In genomic region chr3:9800529-9800928, GRCh38 we compare ENCODE assay signal across 18 cellular contexts. TPM values are rescaled to one million over a fixed set of nuclear protein-coding genes. Genes with fewer than 3 reads are reported as not detected.
DNase-seq lines count a peak whose midpoint lies in the region; ATAC-seq and TF ChIP-seq lines count a peak whose summit lies in the region.
"Had no signal": no experiment of that assay in that cellular context is flagged by ENCODE, and none has a peak within 500 bp of the region (broad histone marks: within the 10 kb centered on the region; RNA-seq: fewer than 3 reads in every experiment).

No MANE protein-coding gene starts in this region.

- peak; percentile 26 for DNase-seq in DMS 273 (lab: John Stamatoyannopoulos, UW; ENCODE audit: unreplicated experiment)
- DNase-seq in DMS 273 treated with DMSO at 0.1 percent for 48 hours (lab: John Stamatoyannopoulos, UW) = no peak
- no peak for DNase-seq in LNCaP clone FGC (ENCODE audit: low read depth)
- DNase-seq in choroid plexus epithelial cell (ENCODE audit: low read depth) = no peak
- DNase-seq in neural progenitor cell (ENCODE audit: low spot score) = no peak
- DNase-seq in GOT3 (lab: John Stamatoyannopoulos, UW) = no peak
- no peak for DNase-seq in activated T-cell treated with anti-CD3 and anti-CD28 coated beads, Interleukin-2, amount 50 U/mL, for 1 hour
- DNase-seq: activated B cell treated with CpG ODN at 0.5 μM for 24 hours, DMS79, esophagus squamous epithelium, naive B cell, NCI-H1417 treated with DMSO at 0.1 percent for 48 hours, NCI-H526, SIG-M5, tibial artery had no signal

- no peak for ATAC-seq in HG03135 (IDR thresholded peaks at IDR 0.05; ENCODE audit: unreplicated experiment)
- ATAC-seq: activated T-helper 17 cell treated with anti-CD3 and anti-CD28 coated beads, Interleukin-2, amount 50 U/mL, for 72 hours had no signal

- no peaks in the 10 kb centered on the region for H3K27me3 ChIP-seq in neural progenitor cell
- H3K27me3 ChIP-seq: esophagus squamous epithelium, tibial artery had no signal

- H3K4me1 ChIP-seq in neural progenitor cell = no peaks in the 10 kb centered on the region

- H4K20me1 ChIP-seq in neural progenitor cell (ENCODE audit: low read depth) = no peaks in the 10 kb centered on the region

- H3K79me2 ChIP-seq in neural progenitor cell (ENCODE audit: low read depth) = peaks cover 20% of the 10 kb centered on the region

- TF ChIP-seq CTCF in LNCaP clone FGC (IDR thresholded peaks at IDR 0.05; ENCODE audit: control insufficient read depth, extremely low read depth, insufficient read depth) = peak; percentile 41
- peak; percentile 52 for TF ChIP-seq CTCF in choroid plexus epithelial cell (conservative IDR thresholded peaks at IDR 0.05; ENCODE audit: low read depth, low read length)
- TF ChIP-seq CTCF in neural progenitor cell (IDR thresholded peaks at IDR 0.05) = peak; percentile 44

- peaks cover 31% of the 10 kb centered on the region for H3K36me3 Mint-ChIP-seq in neural progenitor cell

- no peaks in the 10 kb centered on the region for H3K4me1 Mint-ChIP-seq in neural progenitor cell

- H3K27ac ChIP-seq in neural progenitor cell = no peak overlapping the region
- H3K27ac ChIP-seq: esophagus squamous epithelium, tibial artery had no signal

- H3K4me3 ChIP-seq in LNCaP clone FGC (ENCODE audit: low read depth, low read length) (no peak overlapping the region), choroid plexus epithelial cell (ENCODE audit: low read depth, low read length) (no peak overlapping the region), neural progenitor cell (no peak overlapping the region)
- H3K4me3 ChIP-seq: esophagus squamous epithelium, tibial artery had no signal

- no peaks in the 10 kb centered on the region for H3K9me3 ChIP-seq in neural progenitor cell (ENCODE audit: low read depth)
- H3K9me3 ChIP-seq: esophagus squamous epithelium, tibial artery had no signal

- H3K36me3 ChIP-seq in neural progenitor cell = peaks cover 11% of the 10 kb centered on the region

- H2AFZ ChIP-seq in neural progenitor cell (replicated peaks) = no peak overlapping the region

- H3K4me3 Mint-ChIP-seq in neural progenitor cell = no peak overlapping the region
- H3K4me3 Mint-ChIP-seq: activated B cell treated with CpG ODN at 0.5 μM for 24 hours; activated T-helper 17 cell treated with anti-CD3 and anti-CD28 coated beads, Interleukin-2, amount 50 U/mL, for 72 hours; central memory CD8-positive, alpha-beta T cell; naive B cell had no signal

- peaks cover 16% of the 10 kb centered on the region for H3F3A ChIP-seq in neural progenitor cell (ENCODE audit: low read depth)

- H3K4me2 ChIP-seq in neural progenitor cell = no peak overlapping the region

- H3K9me3 Mint-ChIP-seq in neural progenitor cell = no peaks in the 10 kb centered on the region
- H3K9me3 Mint-ChIP-seq: activated B cell treated with CpG ODN at 0.5 μM for 24 hours; activated T-helper 17 cell treated with anti-CD3 and anti-CD28 coated beads, Interleukin-2, amount 50 U/mL, for 72 hours; central memory CD8-positive, alpha-beta T cell; naive B cell had no signal

- H3K9ac ChIP-seq in neural progenitor cell = no peak overlapping the region

- peaks cover 7% of the 10 kb centered on the region for H3K27me3 Mint-ChIP-seq in neural progenitor cell (ENCODE audit: insufficient read depth, low read depth)
- H3K27me3 Mint-ChIP-seq: activated B cell treated with CpG ODN at 0.5 μM for 24 hours; activated T-helper 17 cell treated with anti-CD3 and anti-CD28 coated beads, Interleukin-2, amount 50 U/mL, for 72 hours; central memory CD8-positive, alpha-beta T cell; naive B cell had no signal

- no peak overlapping the region for H3K27ac Mint-ChIP-seq in neural progenitor cell
- H3K27ac Mint-ChIP-seq: activated B cell treated with CpG ODN at 0.5 μM for 24 hours; activated T-helper 17 cell treated with anti-CD3 and anti-CD28 coated beads, Interleukin-2, amount 50 U/mL, for 72 hours had no signal

RNA-seq across cellular contexts. Expression of gene ARPC4, which starts 7.6 kb away (rescaled TPM):
- total RNA-seq in neural progenitor cell (ENCODE audit: low replicate concordance) = 126 and 146 TPM in 2 replicates

RNA-seq across cellular contexts. Expression of gene TADA3, which starts 8.3 kb away (rescaled TPM):
- 50.8 and 86.3 TPM in 2 replicates for total RNA-seq in neural progenitor cell (ENCODE audit: low replicate concordance)

RNA-seq across cellular contexts. Expression of gene TTLL3, which starts 9.5 kb away (rescaled TPM):
- 15.0 and 36.1 TPM in 2 replicates for total RNA-seq in neural progenitor cell (ENCODE audit: low replicate concordance)

RNA-seq across cellular contexts. Expression of gene CAMK1, which starts 30.8 kb away (rescaled TPM):
- 24.9 and 32.4 TPM in 2 replicates for total RNA-seq in neural progenitor cell (ENCODE audit: low replicate concordance)

RNA-seq across cellular contexts. Expression of gene RPUSD3, which starts 43.3 kb away (rescaled TPM):
- total RNA-seq in neural progenitor cell (ENCODE audit: low replicate concordance) = 30.5 and 50.2 TPM in 2 replicates
